In genomic region chr11:80815752-80816453, GRCh38 we compare ENCODE assay signal across 11 cellular contexts.
DNase-seq lines count a peak whose midpoint lies in the region; ATAC-seq, FAIRE-seq and TF ChIP-seq lines count a peak whose summit lies in the region.
"Had no signal": no experiment of that assay in that cellular context is flagged by ENCODE, and none has a peak within 500 bp of the region (broad histone marks: within the 10 kb centered on the region; RNA-seq: fewer than 3 reads in every experiment).

No MANE protein-coding gene starts in this region.

- in situ Hi-C loops in transverse colon (cut with MboI; ENCODE audit: low pct_ligation_motif_present in 1 of 4, low pct_unique_long_range_greater_than_20kb in 1 of 4, low sequenced_read_pairs in 3 of 4), result no loop called here

- no peaks in the 10 kb centered on the region for H3F3A ChIP-seq in SK-N-SH (replicated peaks; ENCODE audit: insufficient read depth)

- CTCF ChIA-PET in SK-N-SH (lab: Yijun Ruan, JAX), result no interaction called here

- TF ChIP-seq CTCF in SK-N-SH (IDR thresholded peaks at IDR 0.05), result no peak
- TF ChIP-seq CTCF in transverse colon (IDR thresholded peaks at IDR 0.05), result no peak

- no peaks in the 10 kb centered on the region for H3K36me3 ChIP-seq in ACC112 (ENCODE audit: insufficient read depth, low read length)
- no peaks in the 10 kb centered on the region for H3K36me3 ChIP-seq in SK-N-SH (replicated peaks in 1 of 2; ENCODE audit: control insufficient read depth in 1 of 2, insufficient read depth in 2 of 2, low read length in 1 of 2)
- no peaks in the 10 kb centered on the region for H3K36me3 ChIP-seq in transverse colon
- H3K36me3 ChIP-seq: esophagus muscularis mucosa, neural progenitor cell had no signal

- no peak overlapping the region for H3K9ac ChIP-seq in SK-N-SH
- H3K9ac ChIP-seq: neural progenitor cell had no signal

- no peak overlapping the region for H3K4me2 ChIP-seq in SK-N-SH

- TF ChIP-seq RAD21 in SK-N-SH (IDR thresholded peaks at IDR 0.05; ENCODE audit: low read length), result no peak

- peak; percentile 95 for FAIRE-seq in GM19239 (lab: Jason Lieb, UNC)

- no peaks in the 10 kb centered on the region for H4K20me1 ChIP-seq in SK-N-SH (ENCODE audit: insufficient read depth)

- no peak overlapping the region for H3K27ac ChIP-seq in ACC112 (ENCODE audit: low read depth, low read length)
- H3K27ac ChIP-seq in SK-N-SH (ENCODE audit: low read depth in 2 of 2, low read length in 1 of 2), result no peak overlapping the region
- H3K27ac ChIP-seq in transverse colon, result no peak overlapping the region
- H3K27ac ChIP-seq: esophagus muscularis mucosa, neural progenitor cell had no signal

- H3K79me2 ChIP-seq in ACC112 (ENCODE audit: control insufficient read depth, insufficient read depth, low read length, unreplicated experiment) (no peaks in the 10 kb centered on the region), SK-N-SH (ENCODE audit: insufficient read depth) (no peaks in the 10 kb centered on the region)

- H3K9me3 ChIP-seq in SK-N-SH (no peaks in the 10 kb centered on the region), transverse colon (no peaks in the 10 kb centered on the region)
- H3K9me3 ChIP-seq: esophagus muscularis mucosa had no signal

- peak; percentile 89 for ATAC-seq in HG02970 (IDR thresholded peaks at IDR 0.05; ENCODE audit: low FRiP score, unreplicated experiment)

- POLR2A ChIA-PET in SK-N-SH (lab: Yijun Ruan, JAX), result no interaction called here

- DNase-seq in GM19239 (ENCODE audit: insufficient read length, low spot score), result no peak
- DNase-seq in NOMO-1 treated with DMSO at 0.1 percent for 48 hours (lab: John Stamatoyannopoulos, UW; ENCODE audit: unreplicated experiment), result peak; percentile 59
- no peak for DNase-seq in SK-N-SH
- DNase-seq in NCI-H774 (lab: John Stamatoyannopoulos, UW), result no peak
- no peak for DNase-seq in transverse colon
- DNase-seq in NCI-H69 (lab: John Stamatoyannopoulos, UW), result no peak
- DNase-seq: Right ventricle myocardium superior had no signal

- WGBS in SK-N-SH (ENCODE audit: low lambda C conversion rate), result 28% methylated on average over 3 of the region's 3 CpGs
- WGBS in transverse colon (ENCODE audit: low coverage in 1 of 2), 2 donors, result 58 to 83% methylated on average over 2 to 3 of the region's 3 CpGs

- no peak for TF ChIP-seq POLR2A in transverse colon (IDR thresholded peaks at IDR 0.05)

- no peak overlapping the region for H3K4me3 ChIP-seq in ACC112 (ENCODE audit: low read depth, low read length)
- no peak overlapping the region for H3K4me3 ChIP-seq in SK-N-SH (ENCODE audit: low read depth in 2 of 2, low read length in 1 of 2)
- no peak overlapping the region for H3K4me3 ChIP-seq in transverse colon
- H3K4me3 ChIP-seq: esophagus muscularis mucosa, neural progenitor cell had no signal

- peaks cover 5% of the 10 kb centered on the region for H3K4me1 ChIP-seq in ACC112 (ENCODE audit: control insufficient read depth, insufficient read depth, low read length, unreplicated experiment)
- peaks cover 0 to 7% of the 10 kb centered on the region in 2 experiments; a peak in 1 of 4 replicates for H3K4me1 ChIP-seq in SK-N-SH (ENCODE audit: control insufficient read depth in 1 of 2, insufficient read depth in 2 of 2, low read depth in 1 of 2, low read length in 1 of 2)
- no peaks in the 10 kb centered on the region for H3K4me1 ChIP-seq in transverse colon
- H3K4me1 ChIP-seq: esophagus muscularis mucosa had no signal

- TF ChIP-seq EP300 in SK-N-SH (IDR thresholded peaks at IDR 0.05; ENCODE audit: borderline replicate concordance in 1 of 2, low read depth in 1 of 2, low read length in 1 of 2), result no peak
- no peak for TF ChIP-seq EP300 in transverse colon (IDR thresholded peaks at IDR 0.05; ENCODE audit: low read depth)

- intact Hi-C loops in transverse colon (cut with DNase I; ENCODE audit: low total_unique reads), result no loop called here

- peak overlapping the region; percentile 73 for H2AFZ ChIP-seq in ACC112 (ENCODE audit: low read length, unreplicated experiment)
- H2AFZ ChIP-seq in SK-N-SH (ENCODE audit: low read depth), result no peak overlapping the region
- H2AFZ ChIP-seq: neural progenitor cell had no signal

- H3K27me3 ChIP-seq in ACC112 (ENCODE audit: insufficient read depth, low read length) (no peaks in the 10 kb centered on the region), SK-N-SH (ENCODE audit: insufficient read depth) (no peaks in the 10 kb centered on the region), transverse colon (no peaks in the 10 kb centered on the region)
- H3K27me3 ChIP-seq: esophagus muscularis mucosa, neural progenitor cell had no signal

- no peaks in the 10 kb centered on the region for H3K9me2 ChIP-seq in SK-N-SH

TF ChIP-seq in SK-N-SH, 30 proteins besides CTCF, POLR2A, EP300 and RAD21:
- TF ChIP-seq MEF2A (IDR thresholded peaks at IDR 0.05; ENCODE audit: borderline replicate concordance, low read depth) (no peak), NRF1 (IDR thresholded peaks at IDR 0.05; ENCODE audit: low read depth, low read length) (no peak), SMC3 (IDR thresholded peaks at IDR 0.05; ENCODE audit: low read depth, low read length) (no peak), YY1 (IDR thresholded peaks at IDR 0.05; ENCODE audit: low read depth) (no peak), ELF1 (IDR thresholded peaks at IDR 0.05) (no peak), RCOR1 (IDR thresholded peaks at IDR 0.05; ENCODE audit: low read length) (no peak), TEAD4 (IDR thresholded peaks at IDR 0.05; ENCODE audit: borderline replicate concordance, insufficient read depth) (no peak), RXRA (IDR thresholded peaks at IDR 0.05; ENCODE audit: borderline replicate concordance, low read depth) (no peak), USF1 (IDR thresholded peaks at IDR 0.05; ENCODE audit: borderline replicate concordance, low read depth) (no peak), RFX5 (IDR thresholded peaks at IDR 0.05; ENCODE audit: low read length) (no peak), SIN3A (IDR thresholded peaks at IDR 0.05; ENCODE audit: borderline replicate concordance, low read depth, low read length) (no peak), FOXM1 (IDR thresholded peaks at IDR 0.05; ENCODE audit: low read depth) (no peak), GATA2 (CRISPR knock-in tag; IDR thresholded peaks at IDR 0.05) (no peak)
